25 cellular contexts compared by ENCODE assay signal in the genomic region with DNA sequence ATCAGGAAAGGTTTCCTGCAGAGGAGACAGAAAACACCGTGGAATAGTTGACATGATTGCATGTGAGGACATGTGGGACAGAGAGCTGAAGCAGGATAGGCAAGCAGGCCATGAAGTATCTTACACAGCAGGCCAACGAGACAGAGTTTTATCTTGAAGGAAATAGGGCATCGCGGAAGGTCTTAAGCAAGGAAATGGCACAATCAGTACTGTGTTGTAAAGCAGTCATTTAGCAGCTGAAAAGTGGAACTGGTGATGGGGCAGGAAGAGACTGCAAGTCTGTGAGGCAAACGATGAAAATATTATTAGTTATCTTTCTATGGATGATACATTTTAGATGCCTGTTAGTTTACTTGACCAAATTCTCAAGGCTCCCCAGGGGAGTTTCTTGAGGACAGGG.
"Had no signal": no experiment of that assay in that cellular context is flagged by ENCODE, and none has a peak within 500 bp of the region (broad histone marks: within the 10 kb centered on the region; RNA-seq: fewer than 3 reads in every experiment).

No MANE protein-coding gene starts in this region.

- ATAC-seq: activated naive CD8-positive, alpha-beta T cell treated with anti-CD3 and anti-CD28 coated beads, Interleukin-2, amount 50 U/mL, for 24 hours; esophagus mucosa; gastrocnemius medialis; heart right ventricle; stimulated activated naive CD8-positive, alpha-beta T cell treated with anti-CD3 and anti-CD28 coated beads, Interleukin-15, Interleukin-2, amounts not matched to agents 100 U/mL and 50 U/mL, for 24 hours had no signal

- H3K27ac Mint-ChIP-seq: activated naive CD4-positive, alpha-beta T cell treated with anti-CD3 and anti-CD28 coated beads, Interleukin-2, amount 10 ng/mL, durations not matched to agents 7 days and 5 days; activated naive CD8-positive, alpha-beta T cell treated with anti-CD3 and anti-CD28 coated beads, Interleukin-2, amount 50 U/mL, for 24 hours; progenitor cell of endocrine pancreas; T-helper 2 cell treated with Interferon-gamma antibody and Interleukin-4, amounts not matched to agents 5 μg/mL and 100 μg/mL, for 36 hours had no signal

- H3K4me3 Mint-ChIP-seq: activated naive CD4-positive, alpha-beta T cell treated with anti-CD3 and anti-CD28 coated beads, Interleukin-2, amount 10 ng/mL, durations not matched to agents 7 days and 5 days; activated naive CD8-positive, alpha-beta T cell treated with anti-CD3 and anti-CD28 coated beads, Interleukin-2, amount 50 U/mL, for 24 hours; central memory CD8-positive, alpha-beta T cell; T-helper 2 cell treated with Interferon-gamma antibody and Interleukin-4, amounts not matched to agents 5 μg/mL and 100 μg/mL, for 36 hours had no signal

- H3K27me3 Mint-ChIP-seq: activated naive CD4-positive, alpha-beta T cell treated with anti-CD3 and anti-CD28 coated beads, Interleukin-2, amount 10 ng/mL, durations not matched to agents 7 days and 5 days; activated naive CD8-positive, alpha-beta T cell treated with anti-CD3 and anti-CD28 coated beads, Interleukin-2, amount 50 U/mL, for 24 hours; central memory CD8-positive, alpha-beta T cell had no signal

- H3K4me3 ChIP-seq: gastrocnemius medialis, heart right ventricle, left ventricle myocardium inferior, tibial nerve, vagina had no signal

- DNase-seq: activated CD4-positive, alpha-beta T cell treated with anti-CD3 and anti-CD28 coated beads, Interleukin-2, amount 50 U/mL, for 1 hour; activated CD4-positive, CD25-positive, alpha-beta regulatory T cell treated with anti-CD3 and anti-CD28 coated beads, Interleukin-2, amount 50 U/mL, for 72 hours; activated CD8-positive, alpha-beta memory T cell treated with anti-CD3 and anti-CD28 coated beads, Interleukin-2, amount 50 U/mL, for 4 hours; activated effector memory CD4-positive, alpha-beta T cell treated with Interleukin-2 at 50 U/mL for 16 hours; activated naive CD4-positive, alpha-beta T cell treated with anti-CD3 and anti-CD28 coated beads, Interleukin-2, amount 10 ng/mL, durations not matched to agents 7 days and 5 days; activated naive CD8-positive, alpha-beta T cell treated with anti-CD3 and anti-CD28 coated beads, Interleukin-2, amount 50 U/mL, for 24 hours; activated T-cell treated with anti-CD3 and anti-CD28 coated beads, Interleukin-2, amount 50 U/mL, for 48 hours; anterior cingulate cortex; brain microvascular endothelial cell; cortex of kidney; effector CD4-positive, alpha-beta T cell; gastrocnemius medialis; heart right ventricle; kidney glomerular epithelial cell; left ventricle myocardium inferior; mammary epithelial cell; midbrain; stimulated activated CD8-positive, alpha-beta memory T cell treated with anti-CD3 and anti-CD28 coated beads, Interleukin-4, amount 100 ng/mL, for 48 hours; stimulated activated naive CD8-positive, alpha-beta T cell treated with anti-CD3 and anti-CD28 coated beads, Interleukin-15, Interleukin-2, amounts not matched to agents 100 U/mL and 50 U/mL, for 24 hours had no signal

- H3K9me3 Mint-ChIP-seq: activated naive CD4-positive, alpha-beta T cell treated with anti-CD3 and anti-CD28 coated beads, Interleukin-2, amount 10 ng/mL, durations not matched to agents 7 days and 5 days; activated naive CD8-positive, alpha-beta T cell treated with anti-CD3 and anti-CD28 coated beads, Interleukin-2, amount 50 U/mL, for 24 hours; T-helper 2 cell treated with Interferon-gamma antibody and Interleukin-4, amounts not matched to agents 5 μg/mL and 100 μg/mL, for 36 hours had no signal

- H3K36me3 ChIP-seq: brain microvascular endothelial cell, gastrocnemius medialis, heart right ventricle, left ventricle myocardium inferior, tibial nerve, vagina had no signal

- H3K4me1 Mint-ChIP-seq: activated naive CD4-positive, alpha-beta T cell treated with anti-CD3 and anti-CD28 coated beads, Interleukin-2, amount 10 ng/mL, durations not matched to agents 7 days and 5 days; activated naive CD8-positive, alpha-beta T cell treated with anti-CD3 and anti-CD28 coated beads, Interleukin-2, amount 50 U/mL, for 24 hours; central memory CD8-positive, alpha-beta T cell had no signal

- H3K27me3 ChIP-seq: brain microvascular endothelial cell, gastrocnemius medialis, heart right ventricle, tibial nerve, vagina had no signal

- H3K9me3 ChIP-seq: gastrocnemius medialis, heart right ventricle, left ventricle myocardium inferior, tibial nerve, vagina had no signal

- H3K27ac ChIP-seq: brain microvascular endothelial cell, gastrocnemius medialis, left ventricle myocardium inferior, tibial nerve, vagina had no signal

- H3K36me3 Mint-ChIP-seq: activated naive CD4-positive, alpha-beta T cell treated with anti-CD3 and anti-CD28 coated beads, Interleukin-2, amount 10 ng/mL, durations not matched to agents 7 days and 5 days had no signal

- H3K4me1 ChIP-seq: gastrocnemius medialis, vagina had no signal
